Comparison of ENCODE assay signal across 21 cellular contexts in genomic region chr5:135236187-135236835, GRCh38.
A peak's percentile ranks its signal among the peaks of the same experiment; 100 is the strongest.
DNase-seq lines count a peak whose midpoint lies in the region; ATAC-seq and TF ChIP-seq lines count a peak whose summit lies in the region.
"Had no signal": no experiment of that assay in that cellular context is flagged by ENCODE, and none has a peak within 500 bp of the region (broad histone marks: within the 10 kb centered on the region; RNA-seq: fewer than 3 reads in every experiment).

No MANE protein-coding gene starts in this region.

- H3K27me3 Mint-ChIP-seq in osteocyte (ENCODE audit: unreplicated experiment): peaks cover 3% of the 10 kb centered on the region
- peaks cover 2% of the 10 kb centered on the region for H3K27me3 Mint-ChIP-seq in activated T-helper 1 cell treated with anti-CD3 and anti-CD28 coated beads, Interleukin-12 subunit alpha, Interleukin-12 subunit beta, Interleukin-2, Interleukin-4 antibody, amounts not matched to agents 30 ng/mL and 10 ng/mL and 1 ng/mL, durations not matched to agents 14 hours and 24 hours and 36 hours (ENCODE audit: insufficient read depth)
- H3K27me3 Mint-ChIP-seq: activated CD4-positive, alpha-beta T cell treated with anti-CD3 and anti-CD28 coated beads for 36 hours; stimulated activated naive CD8-positive, alpha-beta T cell treated with anti-CD3 and anti-CD28 coated beads, Interleukin-15, Interleukin-2, amounts not matched to agents 100 ng/mL and 50 ng/mL, for 24 hours had no signal

- H3K4me1 Mint-ChIP-seq in osteocyte (ENCODE audit: unreplicated experiment): peaks cover 20% of the 10 kb centered on the region
- no peaks in the 10 kb centered on the region for H3K4me1 Mint-ChIP-seq in activated T-helper 1 cell treated with anti-CD3 and anti-CD28 coated beads, Interleukin-12 subunit alpha, Interleukin-12 subunit beta, Interleukin-2, Interleukin-4 antibody, amounts not matched to agents 30 ng/mL and 10 ng/mL and 1 ng/mL, durations not matched to agents 14 hours and 24 hours and 36 hours (ENCODE audit: low read depth)
- H3K4me1 Mint-ChIP-seq: activated CD4-positive, alpha-beta T cell treated with anti-CD3 and anti-CD28 coated beads for 36 hours had no signal

- no peak for TF ChIP-seq CTCF in osteocyte (IDR thresholded peaks at IDR 0.05)

- H3K27ac Mint-ChIP-seq in osteocyte (ENCODE audit: unreplicated experiment): no peak overlapping the region
- no peak overlapping the region for H3K27ac Mint-ChIP-seq in activated T-helper 1 cell treated with anti-CD3 and anti-CD28 coated beads, Interleukin-12 subunit alpha, Interleukin-12 subunit beta, Interleukin-2, Interleukin-4 antibody, amounts not matched to agents 30 ng/mL and 10 ng/mL and 1 ng/mL, durations not matched to agents 14 hours and 24 hours and 36 hours
- H3K27ac Mint-ChIP-seq: activated CD4-positive, alpha-beta T cell treated with anti-CD3 and anti-CD28 coated beads for 36 hours; activated T-helper 2 cell treated with anti-CD3 and anti-CD28 coated beads, Interferon-gamma antibody, Interleukin-2, Interleukin-4, amounts not matched to agents 10 μg/mL and 5 μg/mL and 100 μg/mL, durations not matched to agents 14 hours and 24 hours and 36 hours; H9; stimulated activated naive CD8-positive, alpha-beta T cell treated with anti-CD3 and anti-CD28 coated beads, Interleukin-15, Interleukin-2, amounts not matched to agents 100 ng/mL and 50 ng/mL, for 24 hours had no signal

- no peak overlapping the region for H3K4me3 Mint-ChIP-seq in osteocyte (ENCODE audit: unreplicated experiment)
- H3K4me3 Mint-ChIP-seq in activated T-helper 1 cell treated with anti-CD3 and anti-CD28 coated beads, Interleukin-12 subunit alpha, Interleukin-12 subunit beta, Interleukin-2, Interleukin-4 antibody, amounts not matched to agents 30 ng/mL and 10 ng/mL and 1 ng/mL, durations not matched to agents 14 hours and 24 hours and 36 hours: no peak overlapping the region
- H3K4me3 Mint-ChIP-seq: activated CD4-positive, alpha-beta T cell treated with anti-CD3 and anti-CD28 coated beads for 36 hours; H9; stimulated activated naive CD8-positive, alpha-beta T cell treated with anti-CD3 and anti-CD28 coated beads, Interleukin-15, Interleukin-2, amounts not matched to agents 100 ng/mL and 50 ng/mL, for 24 hours had no signal

- no peaks in the 10 kb centered on the region for H3K9me3 Mint-ChIP-seq in osteocyte (ENCODE audit: unreplicated experiment)
- no peaks in the 10 kb centered on the region for H3K9me3 Mint-ChIP-seq in activated T-helper 1 cell treated with anti-CD3 and anti-CD28 coated beads, Interleukin-12 subunit alpha, Interleukin-12 subunit beta, Interleukin-2, Interleukin-4 antibody, amounts not matched to agents 30 ng/mL and 10 ng/mL and 1 ng/mL, durations not matched to agents 14 hours and 24 hours and 36 hours
- H3K9me3 Mint-ChIP-seq: activated T-helper 2 cell treated with anti-CD3 and anti-CD28 coated beads, Interferon-gamma antibody, Interleukin-2, Interleukin-4, amounts not matched to agents 10 μg/mL and 5 μg/mL and 100 μg/mL, durations not matched to agents 14 hours and 24 hours and 36 hours; H9; stimulated activated naive CD8-positive, alpha-beta T cell treated with anti-CD3 and anti-CD28 coated beads, Interleukin-15, Interleukin-2, amounts not matched to agents 100 ng/mL and 50 ng/mL, for 24 hours had no signal

- no peaks in the 10 kb centered on the region for H3K36me3 Mint-ChIP-seq in osteocyte (ENCODE audit: unreplicated experiment)
- H3K36me3 Mint-ChIP-seq in activated T-helper 1 cell treated with anti-CD3 and anti-CD28 coated beads, Interleukin-12 subunit alpha, Interleukin-12 subunit beta, Interleukin-2, Interleukin-4 antibody, amounts not matched to agents 30 ng/mL and 10 ng/mL and 1 ng/mL, durations not matched to agents 14 hours and 24 hours and 36 hours (ENCODE audit: low read depth): no peaks in the 10 kb centered on the region

- intact Hi-C loops in cardiac septum (cut with DNase I): no loop called here
- intact Hi-C loops in Right ventricle myocardium superior (cut with DNase I): no loop called here
- intact Hi-C loops in activated T-helper 1 cell treated with anti-CD3 and anti-CD28 coated beads, Interleukin-12 subunit alpha, Interleukin-12 subunit beta, Interleukin-2, Interleukin-4 antibody, amounts not matched to agents 30 ng/mL and 10 ng/mL and 1 ng/mL, durations not matched to agents 14 hours and 24 hours and 36 hours (cut with micrococcal nuclease): no loop called here

- no peak for ATAC-seq in Right ventricle myocardium superior (ENCODE audit: poor library complexity)
- ATAC-seq in GM21423 (IDR thresholded peaks at IDR 0.05; ENCODE audit: unreplicated experiment): no peak
- ATAC-seq: activated CD4-positive, alpha-beta T cell treated with anti-CD3 and anti-CD28 coated beads for 36 hours; GM12878; left colon; PC-3 had no signal

- peak; percentile 24 for DNase-seq in cardiac septum (ENCODE audit: low spot score)
- no peak for DNase-seq in Right ventricle myocardium superior
- peak; percentile 38 for DNase-seq in ecto neural progenitor cell (ENCODE audit: low spot score)
- DNase-seq in osteocyte (ENCODE audit: extremely low spot score, unreplicated experiment): peak; percentile 40
- no peak for DNase-seq in activated T-helper 1 cell treated with anti-CD3 and anti-CD28 coated beads, Interleukin-12 subunit alpha, Interleukin-12 subunit beta, Interleukin-2, Interleukin-4 antibody, amounts not matched to agents 30 ng/mL and 10 ng/mL and 1 ng/mL, durations not matched to agents 14 hours and 24 hours and 36 hours (ENCODE audit: low spot score)
- DNase-seq in DMS 273 treated with DMSO at 0.1 percent for 48 hours (lab: John Stamatoyannopoulos, UW): no peak
- DNase-seq: activated CD4-positive, alpha-beta T cell treated with anti-CD3 and anti-CD28 coated beads for 36 hours; cerebellar nuclear complex; H9; mesendoderm; NCI-H146; NCI-H2171; NCI-H524; PC-3; T-helper 1 cell; trophoblast cell had no signal

Comparison
In these comparisons a context has a peak if more than half of its experiments do, and no peak if none do; other contexts are left out.
1. DNase-seq: peak in cardiac septum (single experiment), ecto neural progenitor cell (single experiment) and osteocyte (single experiment); none in Right ventricle myocardium superior (single experiment), activated T-helper 1 cell treated with anti-CD3 and anti-CD28 coated beads, Interleukin-12 subunit alpha, Interleukin-12 subunit beta, Interleukin-2, Interleukin-4 antibody, amounts not matched to agents 30 ng/mL and 10 ng/mL and 1 ng/mL, durations not matched to agents 14 hours and 24 hours and 36 hours (single experiment) and DMS 273 treated with DMSO at 0.1 percent for 48 hours (single experiment).